ENCODE assay signal across 18 cellular contexts in genomic region chr12:5964913-5965900, GRCh38. TPM values are rescaled to one million over a fixed set of nuclear protein-coding genes. Genes with fewer than 3 reads are reported as not detected.
A peak's percentile ranks its signal among the peaks of the same experiment; 100 is the strongest.
DNase-seq lines count a peak whose midpoint lies in the region; ATAC-seq, FAIRE-seq and TF ChIP-seq lines count a peak whose summit lies in the region.
"Had no signal": no experiment of that assay in that cellular context is flagged by ENCODE, and none has a peak within 500 bp of the region (broad histone marks: within the 10 kb centered on the region; RNA-seq: fewer than 3 reads in every experiment).

No MANE protein-coding gene starts in this region.

- DNase-seq in DND-41 (no peak), endothelial cell of umbilical vein (ENCODE audit: low read depth, low spot score) (peak; percentile 37), mesendoderm (peak; percentile 32), brain microvascular endothelial cell (no peak), globus pallidus (ENCODE audit: low spot score) (no peak), RPMI8226 (no peak)
- DNase-seq: NCI-H1417 treated with DMSO at 0.1 percent for 48 hours, sigmoid colon had no signal

- H3K4ac ChIP-seq in mesendoderm (ENCODE audit: low read depth, low read length): no peak overlapping the region

- H3K27me3 ChIP-seq in DND-41 (ENCODE audit: insufficient read depth, low read length, poor library complexity) (peaks cover 21% of the 10 kb centered on the region), HUES6 (ENCODE audit: control insufficient read depth, insufficient read depth, low read length) (no peaks in the 10 kb centered on the region; the same call in 1 of the 2 replicates), endothelial cell of umbilical vein (ENCODE audit: control insufficient read depth in 2 of 2, insufficient read depth in 2 of 2, low read length in 2 of 2) (no peaks in the 10 kb centered on the region), mesendoderm (ENCODE audit: insufficient read depth, low read length, poor library complexity) (no peaks in the 10 kb centered on the region), brain microvascular endothelial cell (replicated peaks) (no peaks in the 10 kb centered on the region)
- H3K27me3 ChIP-seq: cardiac muscle cell, sigmoid colon had no signal

- no CpG with 5 or more reads among the region's 24 CpGs for WGBS in mesendoderm (ENCODE audit: extremely low coverage, insufficient coverage, low lambda C conversion rate)

- ATAC-seq in DND-41 (ENCODE audit: insufficient read depth, low read depth) (peak; percentile 31; the same call in 1 of the 3 replicates), GM18502 (IDR thresholded peaks at IDR 0.05; ENCODE audit: poor library complexity, unreplicated experiment) (no peak)
- ATAC-seq: activated naive CD8-positive, alpha-beta T cell treated with anti-CD3 and anti-CD28 coated beads, Interleukin-2, amount 50 U/mL, for 24 hours had no signal

- H3K36me3 ChIP-seq in DND-41 (ENCODE audit: insufficient read depth, low read length): no peaks in the 10 kb centered on the region
- H3K36me3 ChIP-seq in HUES6 (ENCODE audit: control insufficient read depth, insufficient read depth, low read length): no peaks in the 10 kb centered on the region
- H3K36me3 ChIP-seq in endothelial cell of umbilical vein (ENCODE audit: control insufficient read depth in 2 of 2, extremely low read depth in 1 of 2, insufficient read depth in 2 of 2, low read length in 2 of 2): peaks cover 29 to 60% of the 10 kb centered on the region in 2 experiments
- no peaks in the 10 kb centered on the region for H3K36me3 ChIP-seq in mesendoderm (ENCODE audit: control insufficient read depth, insufficient read depth, low read length)
- H3K36me3 ChIP-seq in brain microvascular endothelial cell (replicated peaks): no peaks in the 10 kb centered on the region
- H3K36me3 ChIP-seq: cardiac muscle cell, neutrophil, sigmoid colon, stomach had no signal

- H2BK5ac ChIP-seq in mesendoderm (ENCODE audit: low read length): peak overlapping the region; percentile 59

- H3K9me1 ChIP-seq in endothelial cell of umbilical vein (replicated peaks; ENCODE audit: control insufficient read depth, extremely low read depth, insufficient read depth, low read length): no peaks in the 10 kb centered on the region

- no peak overlapping the region for H2AK5ac ChIP-seq in mesendoderm (ENCODE audit: low read length)

- no peak overlapping the region for H3K23ac ChIP-seq in mesendoderm (ENCODE audit: low read length)

- TF ChIP-seq CTCF in DND-41 (IDR thresholded peaks at IDR 0.05; ENCODE audit: borderline replicate concordance, extremely low read depth, low read length, poor library complexity, severe bottlenecking) (no peak), endothelial cell of umbilical vein (IDR thresholded peaks at IDR 0.05; ENCODE audit: extremely low read depth in 1 of 2, insufficient read depth in 1 of 2, low read depth in 1 of 2, low read length in 2 of 2) (no peak), brain microvascular endothelial cell (IDR thresholded peaks at IDR 0.05; ENCODE audit: low read depth, low read length, missing control alignments) (no peak)

- H3K9me3 ChIP-seq in DND-41 (ENCODE audit: insufficient read depth, low read length, severe bottlenecking): no peaks in the 10 kb centered on the region
- no peaks in the 10 kb centered on the region for H3K9me3 ChIP-seq in HUES6 (ENCODE audit: control insufficient read depth, insufficient read depth, low read depth, low read length)
- no peaks in the 10 kb centered on the region for H3K9me3 ChIP-seq in endothelial cell of umbilical vein (replicated peaks; ENCODE audit: control insufficient read depth, insufficient read depth, low read length)
- H3K9me3 ChIP-seq: neutrophil, sigmoid colon, stomach had no signal

- H4K20me1 ChIP-seq in DND-41 (ENCODE audit: insufficient read depth, low read length) (peaks cover 7% of the 10 kb centered on the region), endothelial cell of umbilical vein (replicated peaks; ENCODE audit: control insufficient read depth, extremely low read depth, insufficient read depth, low read length) (peaks cover 10% of the 10 kb centered on the region)

- no peak for FAIRE-seq in endothelial cell of umbilical vein (lab: Jason Lieb, UNC)

- dilution Hi-C loops in endothelial cell of umbilical vein (cut with MboI; ENCODE audit: extremely low pct_ligation_motif_present, low sequenced_read_pairs): no loop called here

- H3K4me2 ChIP-seq in DND-41 (ENCODE audit: insufficient read depth, low read length): no peak overlapping the region
- no peak overlapping the region for H3K4me2 ChIP-seq in endothelial cell of umbilical vein (ENCODE audit: insufficient read depth, low read length)
- no peak overlapping the region for H3K4me2 ChIP-seq in mesendoderm (ENCODE audit: low read length)
- H3K4me2 ChIP-seq: hepatocyte, PC-9 had no signal

- H3K4me3 ChIP-seq in DND-41 (ENCODE audit: low read depth in 1 of 2, low read length in 2 of 2): no peak overlapping the region
- H3K4me3 ChIP-seq in HUES6 (ENCODE audit: low read depth, low read length): peak overlapping the region; percentile 6; the same call in 1 of the 2 replicates
- no peak overlapping the region for H3K4me3 ChIP-seq in endothelial cell of umbilical vein (replicated peaks in 1 of 3; ENCODE audit: insufficient read depth in 1 of 3, low read depth in 1 of 3, low read length in 3 of 3)
- no peak overlapping the region for H3K4me3 ChIP-seq in mesendoderm (ENCODE audit: low read length)
- H3K4me3 ChIP-seq in brain microvascular endothelial cell (ENCODE audit: low read depth, low read length): no peak overlapping the region
- H3K4me3 ChIP-seq: cardiac muscle cell, hepatocyte, PC-9, sigmoid colon, stomach had no signal

- H3K79me1 ChIP-seq in mesendoderm (ENCODE audit: low read length): no peaks in the 10 kb centered on the region

- POLR2A ChIA-PET in endothelial cell of umbilical vein (lab: Charles Lee): no interaction called here

- TF ChIP-seq POLR2A in endothelial cell of umbilical vein (IDR thresholded peaks at IDR 0.05; ENCODE audit: low read depth, low read length): peak; percentile 76

- no peak overlapping the region for H4K5ac ChIP-seq in mesendoderm (ENCODE audit: low read length)

- in situ Hi-C loops in brain microvascular endothelial cell (cut with HindIII; ENCODE audit: low pct_ligation_motif_present, low sequenced_read_pairs): no loop called here

- peak overlapping the region; percentile 78 for H3K56ac ChIP-seq in mesendoderm (ENCODE audit: low read length)

- no peak overlapping the region for H4K8ac ChIP-seq in mesendoderm (ENCODE audit: low read depth, low read length)

- CTCF ChIA-PET in endothelial cell of umbilical vein (lab: Charles Lee): interaction anchor here (1.3 to 2.1 kb wide), 3 partner anchors 24 to 319 kb away, joined by 3 to 12 read pairs (median 5); no protein-coding TSS in a partner anchor

- intact Hi-C loops in endothelial cell of umbilical vein (cut with micrococcal nuclease): no loop called here

- H3K27ac ChIP-seq in DND-41 (ENCODE audit: low read length) (no peak overlapping the region), HUES6 (ENCODE audit: low read depth, low read length) (no peak overlapping the region), endothelial cell of umbilical vein (ENCODE audit: insufficient read depth, low read depth, low read length) (no peak overlapping the region), mesendoderm (ENCODE audit: low read depth, low read length) (no peak overlapping the region), brain microvascular endothelial cell (no peak overlapping the region)
- H3K27ac ChIP-seq: cardiac muscle cell, hepatocyte, neutrophil, PC-9, sigmoid colon, stomach had no signal

- H3K18ac ChIP-seq in mesendoderm (ENCODE audit: low read length): no peak overlapping the region

- H2AFZ ChIP-seq in DND-41 (ENCODE audit: low read depth, low read length) (no peak overlapping the region), endothelial cell of umbilical vein (ENCODE audit: low read depth, low read length) (no peak overlapping the region)
- H2AFZ ChIP-seq: hepatocyte, PC-9 had no signal

- no peak overlapping the region for H2BK15ac ChIP-seq in mesendoderm (replicated peaks; ENCODE audit: low read depth)

- H3K79me2 ChIP-seq in DND-41 (ENCODE audit: insufficient read depth, low read length) (no peaks in the 10 kb centered on the region), endothelial cell of umbilical vein (ENCODE audit: control insufficient read depth, insufficient read depth, low read length) (peaks cover 5% of the 10 kb centered on the region), mesendoderm (ENCODE audit: control insufficient read depth, insufficient read depth, low read length) (no peaks in the 10 kb centered on the region)
- H3K79me2 ChIP-seq: hepatocyte had no signal

- no peak overlapping the region for H2BK120ac ChIP-seq in mesendoderm (ENCODE audit: low read depth, low read length)

- H3K9ac ChIP-seq in DND-41 (ENCODE audit: low read depth, low read length): no peak overlapping the region
- peak overlapping the region; percentile 13 for H3K9ac ChIP-seq in HUES6 (ENCODE audit: low read length)
- H3K9ac ChIP-seq in endothelial cell of umbilical vein (replicated peaks; ENCODE audit: extremely low read depth, insufficient read depth, low read length): no peak overlapping the region
- H3K9ac ChIP-seq in mesendoderm (ENCODE audit: low read length): peak overlapping the region; percentile 38

- BruUV-seq in endothelial cell of umbilical vein (replicated peaks; lab: Mats Ljungman, UMichigan): no TSS peak

- H3K4me1 ChIP-seq in DND-41 (ENCODE audit: insufficient read depth, low read length) (no peaks in the 10 kb centered on the region), HUES6 (ENCODE audit: control insufficient read depth, insufficient read depth, low read length) (peaks cover 29% of the 10 kb centered on the region), endothelial cell of umbilical vein (ENCODE audit: control insufficient read depth, extremely low read depth, insufficient read depth, low read length) (peaks cover 4% of the 10 kb centered on the region), mesendoderm (ENCODE audit: control insufficient read depth, low read depth, low read length) (peaks cover 13% of the 10 kb centered on the region)
- H3K4me1 ChIP-seq: sigmoid colon, stomach had no signal

TF ChIP-seq in endothelial cell of umbilical vein, 7 proteins besides CTCF, POLR2A, EP300 and RAD21:
- TF ChIP-seq POLR2AphosphoS5 (IDR thresholded peaks at IDR 0.05; ENCODE audit: insufficient read depth, low read depth, low read length) (peak; percentile 33), GATA2 (IDR thresholded peaks at IDR 0.05; ENCODE audit: insufficient read depth, insufficient read length, low read depth, low read length) (no peak)

RNA-seq across cellular contexts. Expression of gene ANO2, which starts 20.1 kb away (rescaled TPM):
- 51.6 and 65.0 TPM in 2 replicates for total RNA-seq in endothelial cell of umbilical vein
- 15.4 TPM in 2 replicates for polyA plus RNA-seq in endothelial cell of umbilical vein
- polyA plus RNA-seq in endothelial cell of umbilical vein (2011; cell fraction: cytosol; rRNA removed): 11.2 and 17.6 TPM in 2 replicates
- polyA plus RNA-seq in endothelial cell of umbilical vein (2011; cell fraction: nucleus; rRNA removed): 119 and 143 TPM in 2 replicates
- 8.2 and 12.8 TPM in 2 replicates for polyA plus RNA-seq in endothelial cell of umbilical vein (2012)
- 99.4 and 128 TPM in 2 replicates for polyA minus RNA-seq in endothelial cell of umbilical vein
- 0.41 TPM for polyA minus RNA-seq in endothelial cell of umbilical vein (2011; cell fraction: cytosol; rRNA and poly(A)+ RNA removed)
- 240 and 297 TPM in 2 replicates for polyA minus RNA-seq in endothelial cell of umbilical vein (2011; cell fraction: nucleus; rRNA and poly(A)+ RNA removed)
- 2.2 TPM for polyA plus RNA-seq in mesendoderm (2013, experiment 1 of 2)
- polyA plus RNA-seq in mesendoderm (2013, experiment 2 of 2): 2.4 TPM
- total RNA-seq: activated CD8-positive, alpha-beta memory T cell treated with anti-CD3 and anti-CD28 coated beads, Interleukin-2, amount 10 ng/mL, durations not matched to agents 7 days and 5 days; G401; PC-9 had no signal
- polyA plus RNA-seq: cardiac muscle cell had no signal

Comparison
In these comparisons a context has a peak if more than half of its experiments do, and no peak if none do; other contexts are left out.
1. DNase-seq: peak in endothelial cell of umbilical vein (single experiment) and mesendoderm (single experiment); none in DND-41 (single experiment), brain microvascular endothelial cell (single experiment), globus pallidus (single experiment) and RPMI8226 (single experiment).
2. H3K9ac ChIP-seq: peak in HUES6 (single experiment) and mesendoderm (single experiment); none in DND-41 (single experiment) and endothelial cell of umbilical vein (single experiment).